44 cellular contexts compared by ENCODE assay signal in genomic region chr12:11269607-11270006, GRCh38. TPM values are rescaled to one million over a fixed set of nuclear protein-coding genes. Genes with fewer than 3 reads are reported as not detected.
"Had no signal": no experiment of that assay in that cellular context is flagged by ENCODE, and none has a peak within 500 bp of the region (broad histone marks: within the 10 kb centered on the region; RNA-seq: fewer than 3 reads in every experiment).

Gene PRB3 (minus strand): TSS chr12:11269707. CDS start chr12:11269669, 38 bp downstream.

- H3K27ac ChIP-seq: adrenal gland, ascending aorta, body of pancreas, brain microvascular endothelial cell, breast epithelium, cardiac muscle cell had no signal

- H3K4me3 Mint-ChIP-seq: activated naive CD4-positive, alpha-beta T cell treated with anti-CD3 and anti-CD28 coated beads for 36 hours; activated naive CD4-positive, alpha-beta T cell treated with anti-CD3 and anti-CD28 coated beads, Interleukin-2, amount 10 ng/mL, durations not matched to agents 7 days and 5 days; activated naive CD4-positive, alpha-beta T cell treated with anti-CD3 and anti-CD28 coated beads, Interleukin-2, amount 50 U/mL, for 24 hours; activated naive CD8-positive, alpha-beta T cell; activated naive CD8-positive, alpha-beta T cell treated with anti-CD3 and anti-CD28 coated beads for 36 hours; activated naive CD8-positive, alpha-beta T cell treated with anti-CD3 and anti-CD28 coated beads, Interleukin-2, amount 10 ng/mL, durations not matched to agents 7 days and 5 days; activated naive CD8-positive, alpha-beta T cell treated with anti-CD3 and anti-CD28 coated beads, Interleukin-2, amount 50 U/mL, for 24 hours; activated T-cell treated with anti-CD3 and anti-CD28 coated beads, Interleukin-2, amount 50 U/mL, for 24 hours; activated T-cell treated with anti-CD3 and anti-CD28 coated beads, Interleukin-2, amount 50 U/mL, for 72 hours; activated T-helper 1 cell treated with anti-CD3 and anti-CD28 coated beads, Interleukin-12 subunit alpha, Interleukin-12 subunit beta, Interleukin-2, Interleukin-4 antibody, amounts not matched to agents 30 ng/mL and 10 ng/mL and 1 ng/mL, durations not matched to agents 14 hours and 24 hours and 36 hours; activated T-helper 17 cell treated with anti-CD3 and anti-CD28 coated beads, Interleukin-2, amount 50 U/mL, for 72 hours; brain; central memory CD8-positive, alpha-beta T cell had no signal

- H3K36me3 ChIP-seq: adrenal gland, ascending aorta, brain microvascular endothelial cell, breast epithelium, cardiac muscle cell had no signal

- H3K36me3 Mint-ChIP-seq: activated naive CD4-positive, alpha-beta T cell treated with anti-CD3 and anti-CD28 coated beads, Interleukin-2, amount 10 ng/mL, durations not matched to agents 7 days and 5 days; activated naive CD4-positive, alpha-beta T cell treated with anti-CD3 and anti-CD28 coated beads, Interleukin-2, amount 50 U/mL, for 24 hours; activated naive CD4-positive, alpha-beta T cell treated with anti-CD3 and anti-CD28 coated beads, Interleukin-2, amount 50 U/mL, for 72 hours; activated naive CD8-positive, alpha-beta T cell; activated naive CD8-positive, alpha-beta T cell treated with anti-CD3 and anti-CD28 coated beads for 36 hours; activated naive CD8-positive, alpha-beta T cell treated with anti-CD3 and anti-CD28 coated beads, Interleukin-2, amount 10 ng/mL, durations not matched to agents 7 days and 5 days; brain had no signal

- H3K4me1 ChIP-seq: adrenal gland, ascending aorta, body of pancreas, breast epithelium had no signal

- FAIRE-seq: astrocyte, bronchial epithelial cell had no signal

- H3K27me3 Mint-ChIP-seq: activated naive CD4-positive, alpha-beta T cell treated with anti-CD3 and anti-CD28 coated beads, Interleukin-2, amount 10 ng/mL, durations not matched to agents 7 days and 5 days; activated naive CD4-positive, alpha-beta T cell treated with anti-CD3 and anti-CD28 coated beads, Interleukin-2, amount 50 U/mL, for 24 hours; activated naive CD8-positive, alpha-beta T cell; activated naive CD8-positive, alpha-beta T cell treated with anti-CD3 and anti-CD28 coated beads for 36 hours; activated naive CD8-positive, alpha-beta T cell treated with anti-CD3 and anti-CD28 coated beads, Interleukin-2, amount 10 ng/mL, durations not matched to agents 7 days and 5 days; activated naive CD8-positive, alpha-beta T cell treated with anti-CD3 and anti-CD28 coated beads, Interleukin-2, amount 50 U/mL, for 24 hours; activated T-cell treated with anti-CD3 and anti-CD28 coated beads, Interleukin-2, amount 50 U/mL, for 24 hours; activated T-helper 17 cell treated with anti-CD3 and anti-CD28 coated beads, Interleukin-2, amount 50 U/mL, for 72 hours; brain; central memory CD8-positive, alpha-beta T cell had no signal

- H3K27me3 ChIP-seq: adrenal gland, ascending aorta, body of pancreas, brain microvascular endothelial cell, breast epithelium, cardiac muscle cell had no signal

- DNase-seq: activated effector memory CD4-positive, alpha-beta T cell treated with anti-CD3 and anti-CD28 coated beads, Interleukin-2, amount 50 U/mL, for 16 hours; activated effector memory CD4-positive, alpha-beta T cell treated with Interleukin-2 at 50 U/mL for 16 hours; activated gamma-delta T cell; activated gamma-delta T cell treated with Interleukin-2 at 50 U/mL for 16 hours; activated naive CD4-positive, alpha-beta T cell; activated naive CD4-positive, alpha-beta T cell treated with anti-CD3 and anti-CD28 coated beads for 36 hours; activated naive CD4-positive, alpha-beta T cell treated with anti-CD3 and anti-CD28 coated beads, Interleukin-2, amount 10 ng/mL, durations not matched to agents 7 days and 5 days; activated naive CD4-positive, alpha-beta T cell treated with anti-CD3 and anti-CD28 coated beads, Interleukin-2, amount 50 U/mL, for 16 hours; activated naive CD4-positive, alpha-beta T cell treated with Interleukin-2 at 50 U/mL for 16 hours; activated naive CD8-positive, alpha-beta T cell treated with anti-CD3 and anti-CD28 coated beads for 36 hours; activated naive CD8-positive, alpha-beta T cell treated with anti-CD3 and anti-CD28 coated beads, Interleukin-2, amount 10 ng/mL, durations not matched to agents 7 days and 5 days; activated naive CD8-positive, alpha-beta T cell treated with anti-CD3 and anti-CD28 coated beads, Interleukin-2, amount 50 U/mL, for 24 hours; activated T-cell treated with anti-CD3 and anti-CD28 coated beads for 4 hours; activated T-cell treated with anti-CD3 and anti-CD28 coated beads, Interleukin-2, amount 50 U/mL, for 1 hour; activated T-cell treated with anti-CD3 and anti-CD28 coated beads, Interleukin-2, amount 50 U/mL, for 24 hours; activated T-cell treated with anti-CD3 and anti-CD28 coated beads, Interleukin-2, amount 50 U/mL, for 48 hours; activated T-cell treated with anti-CD3 and anti-CD28 coated beads, Interleukin-2, amount 50 U/mL, for 72 hours; adrenal gland; amniotic stem cell; amygdala; anterior cingulate cortex; aorta; body of pancreas; brain microvascular endothelial cell; caudate nucleus; central memory CD4-positive, alpha-beta T cell; cerebellar nuclear complex had no signal

- H3K27ac Mint-ChIP-seq: activated naive CD4-positive, alpha-beta T cell treated with anti-CD3 and anti-CD28 coated beads for 36 hours; activated naive CD4-positive, alpha-beta T cell treated with anti-CD3 and anti-CD28 coated beads, Interleukin-2, amount 10 ng/mL, durations not matched to agents 7 days and 5 days; activated naive CD4-positive, alpha-beta T cell treated with anti-CD3 and anti-CD28 coated beads, Interleukin-2, amount 50 U/mL, for 24 hours; activated naive CD4-positive, alpha-beta T cell treated with anti-CD3 and anti-CD28 coated beads, Interleukin-2, amount 50 U/mL, for 72 hours; activated naive CD8-positive, alpha-beta T cell; activated naive CD8-positive, alpha-beta T cell treated with anti-CD3 and anti-CD28 coated beads for 36 hours; activated naive CD8-positive, alpha-beta T cell treated with anti-CD3 and anti-CD28 coated beads, Interleukin-2, amount 10 ng/mL, durations not matched to agents 7 days and 5 days; activated naive CD8-positive, alpha-beta T cell treated with anti-CD3 and anti-CD28 coated beads, Interleukin-2, amount 50 U/mL, for 24 hours; activated T-cell treated with anti-CD3 and anti-CD28 coated beads, Interleukin-2, amount 50 U/mL, for 24 hours; activated T-cell treated with anti-CD3 and anti-CD28 coated beads, Interleukin-2, amount 50 U/mL, for 72 hours; activated T-helper 1 cell treated with anti-CD3 and anti-CD28 coated beads, Interleukin-12 subunit alpha, Interleukin-12 subunit beta, Interleukin-2, Interleukin-4 antibody, amounts not matched to agents 30 ng/mL and 10 ng/mL and 1 ng/mL, durations not matched to agents 14 hours and 24 hours and 36 hours; activated T-helper 17 cell treated with anti-CD3 and anti-CD28 coated beads, Interleukin-2, amount 50 U/mL, for 72 hours; activated T-helper 2 cell treated with anti-CD3 and anti-CD28 coated beads, Interferon-gamma antibody, Interleukin-2, Interleukin-4, amounts not matched to agents 10 μg/mL and 5 μg/mL and 100 μg/mL, durations not matched to agents 14 hours and 24 hours and 36 hours; brain had no signal

- H3K4me1 Mint-ChIP-seq: activated naive CD4-positive, alpha-beta T cell treated with anti-CD3 and anti-CD28 coated beads, Interleukin-2, amount 10 ng/mL, durations not matched to agents 7 days and 5 days; activated naive CD4-positive, alpha-beta T cell treated with anti-CD3 and anti-CD28 coated beads, Interleukin-2, amount 50 U/mL, for 24 hours; activated naive CD8-positive, alpha-beta T cell treated with anti-CD3 and anti-CD28 coated beads for 36 hours; activated naive CD8-positive, alpha-beta T cell treated with anti-CD3 and anti-CD28 coated beads, Interleukin-2, amount 10 ng/mL, durations not matched to agents 7 days and 5 days; activated naive CD8-positive, alpha-beta T cell treated with anti-CD3 and anti-CD28 coated beads, Interleukin-2, amount 50 U/mL, for 24 hours; activated T-helper 17 cell treated with anti-CD3 and anti-CD28 coated beads, Interleukin-2, amount 50 U/mL, for 72 hours; brain; central memory CD8-positive, alpha-beta T cell had no signal

- H3K9me3 ChIP-seq: adrenal gland, ascending aorta, body of pancreas, breast epithelium had no signal

- ATAC-seq: activated naive CD4-positive, alpha-beta T cell treated with anti-CD3 and anti-CD28 coated beads, Interleukin-2, amount 50 U/mL, for 72 hours; activated naive CD8-positive, alpha-beta T cell treated with anti-CD3 and anti-CD28 coated beads, Interleukin-2, amount 50 U/mL, for 24 hours; activated T-cell treated with anti-CD3 and anti-CD28 coated beads, Interleukin-2, amount 50 U/mL, for 72 hours; activated T-helper 17 cell treated with anti-CD3 and anti-CD28 coated beads, Interleukin-2, amount 50 U/mL, for 72 hours; body of pancreas had no signal

- H3K9me3 Mint-ChIP-seq: activated naive CD4-positive, alpha-beta T cell treated with anti-CD3 and anti-CD28 coated beads for 36 hours; activated naive CD4-positive, alpha-beta T cell treated with anti-CD3 and anti-CD28 coated beads, Interleukin-2, amount 10 ng/mL, durations not matched to agents 7 days and 5 days; activated naive CD4-positive, alpha-beta T cell treated with anti-CD3 and anti-CD28 coated beads, Interleukin-2, amount 50 U/mL, for 24 hours; activated naive CD4-positive, alpha-beta T cell treated with anti-CD3 and anti-CD28 coated beads, Interleukin-2, amount 50 U/mL, for 72 hours; activated naive CD8-positive, alpha-beta T cell treated with anti-CD3 and anti-CD28 coated beads for 36 hours; activated naive CD8-positive, alpha-beta T cell treated with anti-CD3 and anti-CD28 coated beads, Interleukin-2, amount 10 ng/mL, durations not matched to agents 7 days and 5 days; activated naive CD8-positive, alpha-beta T cell treated with anti-CD3 and anti-CD28 coated beads, Interleukin-2, amount 50 U/mL, for 24 hours; activated T-cell treated with anti-CD3 and anti-CD28 coated beads, Interleukin-2, amount 50 U/mL, for 24 hours; activated T-cell treated with anti-CD3 and anti-CD28 coated beads, Interleukin-2, amount 50 U/mL, for 72 hours; activated T-helper 1 cell treated with anti-CD3 and anti-CD28 coated beads, Interleukin-12 subunit alpha, Interleukin-12 subunit beta, Interleukin-2, Interleukin-4 antibody, amounts not matched to agents 30 ng/mL and 10 ng/mL and 1 ng/mL, durations not matched to agents 14 hours and 24 hours and 36 hours; activated T-helper 17 cell treated with anti-CD3 and anti-CD28 coated beads, Interleukin-2, amount 50 U/mL, for 72 hours; activated T-helper 2 cell treated with anti-CD3 and anti-CD28 coated beads, Interferon-gamma antibody, Interleukin-2, Interleukin-4, amounts not matched to agents 10 μg/mL and 5 μg/mL and 100 μg/mL, durations not matched to agents 14 hours and 24 hours and 36 hours; brain; central memory CD8-positive, alpha-beta T cell had no signal

- H3K4me3 ChIP-seq: adrenal gland, ascending aorta, body of pancreas, breast epithelium, cardiac muscle cell had no signal

RNA-seq across cellular contexts. Expression of gene PRB3, which starts in this region (rescaled TPM):
- total RNA-seq: activated naive CD4-positive, alpha-beta T cell treated with anti-CD3 and anti-CD28 coated beads for 36 hours; activated naive CD4-positive, alpha-beta T cell treated with anti-CD3 and anti-CD28 coated beads, Interleukin-2, amount 50 U/mL, for 72 hours; activated naive CD8-positive, alpha-beta T cell treated with anti-CD3 and anti-CD28 coated beads for 36 hours; activated naive CD8-positive, alpha-beta T cell treated with anti-CD3 and anti-CD28 coated beads, Interleukin-2, amount 10 ng/mL, durations not matched to agents 7 days and 5 days; activated T-cell treated with anti-CD3 and anti-CD28 coated beads, Interleukin-2, amount 50 U/mL, for 72 hours; activated T-helper 1 cell treated with anti-CD3 and anti-CD28 coated beads, Interleukin-12 subunit alpha, Interleukin-12 subunit beta, Interleukin-2, Interleukin-4 antibody, amounts not matched to agents 30 ng/mL and 10 ng/mL and 1 ng/mL, durations not matched to agents 14 hours and 24 hours and 36 hours; activated T-helper 17 cell treated with anti-CD3 and anti-CD28 coated beads, Interleukin-2, amount 50 U/mL, for 72 hours; activated T-helper 2 cell treated with anti-CD3 and anti-CD28 coated beads, Interferon-gamma antibody, Interleukin-2, Interleukin-4, amounts not matched to agents 10 μg/mL and 5 μg/mL and 100 μg/mL, durations not matched to agents 14 hours and 24 hours and 36 hours; adrenal gland; aorta; ascending aorta; astrocyte; body of pancreas; breast epithelium; bronchial epithelial cell; cardiac muscle cell; cardiac septum; cerebellum; chondrocyte had no signal
- polyA plus RNA-seq: adipose tissue, adrenal gland, aorta had no signal
